ENCODE assay signal across 8 cellular contexts in the genomic region with DNA sequence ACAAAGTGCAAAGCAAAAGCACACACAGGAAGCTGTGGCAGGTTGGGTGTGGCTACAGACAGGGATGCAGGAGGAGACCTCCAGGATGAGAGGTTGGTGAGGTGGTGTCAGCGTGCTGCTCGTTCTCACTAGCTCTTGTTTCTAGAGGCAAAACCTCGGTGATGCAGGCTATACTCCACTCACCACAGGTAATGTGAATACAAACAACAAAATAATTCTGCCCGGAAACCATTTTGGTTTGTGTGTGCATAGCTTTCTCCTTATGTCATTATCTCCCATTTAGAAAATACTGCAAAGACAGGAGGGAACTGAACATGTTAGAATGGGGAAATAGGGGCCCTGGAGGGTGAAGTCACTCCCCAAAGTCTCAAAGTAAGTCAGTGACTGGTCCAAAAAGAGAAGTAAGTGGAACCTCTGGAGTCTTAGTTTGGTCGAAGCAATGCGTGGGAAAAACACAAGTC. TPM values are rescaled to one million over a fixed set of nuclear protein-coding genes. Genes with fewer than 3 reads are reported as not detected.
DNase-seq lines count a peak whose midpoint lies in the region; ATAC-seq and TF ChIP-seq lines count a peak whose summit lies in the region.

No MANE protein-coding gene starts in this region.

- H2AFZ ChIP-seq in GM23338, result peak overlapping the region; percentile 1; the same call in 1 of the 2 replicates

- H3K27me3 Mint-ChIP-seq in GM23338 (ENCODE audit: insufficient read depth, low read depth, poor library complexity) (peaks cover 4% of the 10 kb centered on the region), T-helper 17 cell (no peaks in the 10 kb centered on the region), osteocyte (ENCODE audit: unreplicated experiment) (peaks cover 13% of the 10 kb centered on the region)

- no peaks in the 10 kb centered on the region for H3K27me3 ChIP-seq in BLaER1 treated with 17β-estradiol and CSF1 and Interleukin-3, amounts not matched to agents 10 nM and 100 nM
- H3K27me3 ChIP-seq in GM23338 (ENCODE audit: insufficient read depth), result no peaks in the 10 kb centered on the region

- H3K4me2 ChIP-seq in BLaER1 treated with 17β-estradiol and CSF1 and Interleukin-3, amounts not matched to agents 10 nM and 100 nM, result peak overlapping the region; percentile 85 to 99 (median 97)
- no peak overlapping the region for H3K4me2 ChIP-seq in GM23338

- H3K4me3 ChIP-seq in BLaER1 treated with 17β-estradiol and CSF1 and Interleukin-3, amounts not matched to agents 10 nM and 100 nM, result peak overlapping the region; percentile 6 to 86 (median 49); a peak in 18 of 20 replicates
- H3K4me3 ChIP-seq in GM23338, result no peak overlapping the region

- H3K9me3 ChIP-seq in BLaER1 treated with 17β-estradiol and CSF1 and Interleukin-3, amounts not matched to agents 10 nM and 100 nM (replicated peaks in 1 of 11), result no peaks in the 10 kb centered on the region
- no peaks in the 10 kb centered on the region for H3K9me3 ChIP-seq in T-helper 17 cell (ENCODE audit: control insufficient read depth, low read length, poor library complexity, severe bottlenecking)

- peak overlapping the region; percentile 54 to 98 (median 83); a peak in 21 of 22 replicates for H3K9ac ChIP-seq in BLaER1 treated with 17β-estradiol and CSF1 and Interleukin-3, amounts not matched to agents 10 nM and 100 nM

- H3K36me3 ChIP-seq in BLaER1 treated with 17β-estradiol and CSF1 and Interleukin-3, amounts not matched to agents 10 nM and 100 nM, result peaks cover 36 to 95% (median 75%) of the 10 kb centered on the region in 11 experiments; a peak in 20 of 22 replicates
- H3K36me3 ChIP-seq in GM23338 (ENCODE audit: insufficient read depth), result no peaks in the 10 kb centered on the region

- DNase-seq in GM23338 (ENCODE audit: low spot score) (no peak), T-helper 17 cell (peak in 2 of 3 donors; percentile 23 to 44), globus pallidus (ENCODE audit: low spot score) (peak; percentile 46), osteocyte (ENCODE audit: extremely low spot score, unreplicated experiment) (no peak)

- H3K4me1 ChIP-seq in BLaER1 treated with 17β-estradiol and CSF1 and Interleukin-3, amounts not matched to agents 10 nM and 100 nM, result peaks cover 84 to 93% (median 90%) of the 10 kb centered on the region in 10 experiments
- peaks cover 10% of the 10 kb centered on the region for H3K4me1 ChIP-seq in GM23338 (ENCODE audit: insufficient read depth)

- H3K36me3 Mint-ChIP-seq in GM23338 (ENCODE audit: low read depth) (no peaks in the 10 kb centered on the region), T-helper 17 cell (ENCODE audit: low read depth) (peaks cover 6% of the 10 kb centered on the region), osteocyte (ENCODE audit: unreplicated experiment) (no peaks in the 10 kb centered on the region)

- no peaks in the 10 kb centered on the region for H3K79me2 ChIP-seq in GM23338 (replicated peaks; ENCODE audit: insufficient read depth)

- H3K27ac ChIP-seq in BLaER1 treated with 17β-estradiol and CSF1 and Interleukin-3, amounts not matched to agents 10 nM and 100 nM, result peak overlapping the region; percentile 91 to 99 (median 95); a peak in 21 of 22 replicates
- no peak overlapping the region for H3K27ac ChIP-seq in GM23338 (ENCODE audit: low read depth)

- H3K4me1 Mint-ChIP-seq in GM23338 (peaks cover 16% of the 10 kb centered on the region), T-helper 17 cell (peaks cover 86% of the 10 kb centered on the region), osteocyte (ENCODE audit: unreplicated experiment) (peaks cover 5% of the 10 kb centered on the region)

- H4K20me1 ChIP-seq in BLaER1 treated with 17β-estradiol and CSF1 and Interleukin-3, amounts not matched to agents 10 nM and 100 nM, result peaks cover 1 to 91% (median 39%) of the 10 kb centered on the region in 11 experiments; a peak in 20 of 22 replicates
- H4K20me1 ChIP-seq in GM23338 (replicated peaks; ENCODE audit: insufficient read depth), result no peaks in the 10 kb centered on the region

- no peak overlapping the region for H3K27ac Mint-ChIP-seq in GM23338
- peak overlapping the region; percentile 99 for H3K27ac Mint-ChIP-seq in T-helper 17 cell
- H3K27ac Mint-ChIP-seq in osteocyte (ENCODE audit: unreplicated experiment), result no peak overlapping the region

- TF ChIP-seq CTCF in GM23338 (conservative IDR thresholded peaks at IDR 0.05; ENCODE audit: low read depth in 2 of 2) (no peak), osteocyte (IDR thresholded peaks at IDR 0.05) (no peak)

- ATAC-seq in GM23338 (no peak), T-helper 17 cell (peak; percentile 67), HG02623 (IDR thresholded peaks at IDR 0.05; ENCODE audit: unreplicated experiment) (no peak), GM18511 (IDR thresholded peaks at IDR 0.05; ENCODE audit: unreplicated experiment) (no peak), esophagus mucosa (no peak)

- no peaks in the 10 kb centered on the region for H3K9me2 ChIP-seq in GM23338 (ENCODE audit: insufficient read depth)

- no peaks in the 10 kb centered on the region for H3K9me3 Mint-ChIP-seq in GM23338
- no peaks in the 10 kb centered on the region for H3K9me3 Mint-ChIP-seq in osteocyte (ENCODE audit: unreplicated experiment)

- H3K4me3 Mint-ChIP-seq in GM23338, result no peak overlapping the region
- H3K4me3 Mint-ChIP-seq in T-helper 17 cell, result peak overlapping the region; percentile 92
- H3K4me3 Mint-ChIP-seq in osteocyte (ENCODE audit: unreplicated experiment), result no peak overlapping the region

- H3F3A ChIP-seq in GM23338 (replicated peaks; ENCODE audit: low read depth), result no peaks in the 10 kb centered on the region

TF ChIP-seq in GM23338, 12 proteins besides CTCF, POLR2A, EP300 and RAD21 (continues in another document):
- TF ChIP-seq ZNF462 (CRISPR knock-in tag; IDR thresholded peaks at IDR 0.05) (no peak), JUNB (IDR thresholded peaks at IDR 0.05; ENCODE audit: unreplicated experiment) (no peak), STAT1 (IDR thresholded peaks at IDR 0.05; ENCODE audit: unreplicated experiment) (no peak), EZH2 (IDR thresholded peaks at IDR 0.05; ENCODE audit: low read depth, unreplicated experiment) (no peak)

RNA-seq across cellular contexts. Expression of gene LCP1, which starts 9.4 kb away (rescaled TPM):
- total RNA-seq in GM23338 (2014; rRNA removed; shearing (Covaris generic)), result 3.4 and 6.6 TPM in 2 replicates
- 1.9 and 2.7 TPM in 2 replicates for polyA plus RNA-seq in GM23338 (2016; fragmentation: Nextera tagmentation; extraction: Ambion mirVana)
- total RNA-seq in T-helper 17 cell (100 to 1,000 TPM; 485 to 528 TPM), osteocyte (0.08 TPM in 1 of 2 replicates, not detected in the other), esophagus mucosa (5.3 TPM)

RNA-seq across cellular contexts. Expression of gene LRRC63, which starts 39.2 kb away (rescaled TPM):
- total RNA-seq in GM23338 (2014; rRNA removed; shearing (Covaris generic)), result not detected in 2 replicates
- not detected in 2 replicates for polyA plus RNA-seq in GM23338 (2016; fragmentation: Nextera tagmentation; extraction: Ambion mirVana)
- total RNA-seq in T-helper 17 cell (under 1 TPM; 0.39 to 0.60 TPM), osteocyte (not detected in 2 replicates), esophagus mucosa (not detected)

Comparison
In these comparisons a context has a peak if more than half of its experiments do, and no peak if none do; other contexts are left out.
1. DNase-seq: peak in T-helper 17 cell (2 of 3) and globus pallidus (single experiment); none in GM23338 (single experiment) and osteocyte (single experiment).
2. RNA of gene LCP1, which starts 9.4 kb away (total RNA-seq): 485 to 528 TPM in T-helper 17 cell; 5.3 TPM in esophagus mucosa (single experiment), 3.4 to 6.6 TPM in GM23338 and 0.08 TPM in osteocyte; every median in the first group is over 10 times any median in the second.